In the genomic region with DNA sequence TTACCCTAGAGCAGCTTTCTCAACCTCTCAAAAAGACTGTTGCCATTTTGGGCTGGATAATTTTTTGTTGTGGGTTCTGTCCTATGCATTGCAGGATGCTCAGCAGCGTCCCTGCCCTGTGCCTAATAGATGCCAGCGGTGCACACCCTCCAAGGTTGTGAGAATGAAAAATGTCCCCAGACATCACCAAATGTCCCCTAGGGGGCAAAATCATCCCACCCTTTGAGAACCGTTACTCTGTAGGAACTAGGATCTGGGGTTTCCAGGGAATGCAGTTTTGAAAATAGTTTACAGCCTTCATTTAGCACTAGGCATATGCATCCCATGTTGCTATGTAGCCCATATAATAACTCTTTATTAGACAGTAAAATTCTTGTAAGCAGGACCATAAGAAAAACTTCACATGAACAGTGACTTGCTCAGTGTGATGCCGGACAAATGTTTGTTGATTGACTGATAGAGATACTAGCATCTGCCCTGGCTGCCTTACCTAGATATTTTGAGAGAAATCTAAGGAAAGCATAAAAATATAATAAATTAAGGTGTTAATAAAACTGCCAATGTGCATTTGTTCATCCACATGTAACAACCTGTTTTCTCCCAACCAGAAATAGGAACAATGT, we compare ENCODE assay signal across 11 cellular contexts.
DNase-seq lines count a peak whose midpoint lies in the region; ATAC-seq and TF ChIP-seq lines count a peak whose summit lies in the region.
"Had no signal": no experiment of that assay in that cellular context is flagged by ENCODE, and none has a peak within 500 bp of the region (broad histone marks: within the 10 kb centered on the region; RNA-seq: fewer than 3 reads in every experiment).

No MANE protein-coding gene starts in this region.

- no peaks in the 10 kb centered on the region for H3K36me3 Mint-ChIP-seq in activated CD8-positive, alpha-beta memory T cell treated with anti-CD3 and anti-CD28 coated beads, Interleukin-2, amount 10 ng/mL, durations not matched to agents 7 days and 5 days

- H3K27me3 ChIP-seq in cardiac muscle cell (no peaks in the 10 kb centered on the region), Panc1 (ENCODE audit: control insufficient read depth, insufficient read depth, low read length) (peaks cover 16% of the 10 kb centered on the region), vagina (no peaks in the 10 kb centered on the region)
- H3K27me3 ChIP-seq: BLaER1 treated with 17β-estradiol and CSF1 and Interleukin-3, amounts not matched to agents 10 nM and 100 nM had no signal

- TF ChIP-seq CTCF in cardiac muscle cell (IDR thresholded peaks at IDR 0.05; ENCODE audit: low read depth, low read length) (peak; percentile 20), Panc1 (IDR thresholded peaks at IDR 0.05) (peak; percentile 34), foreskin fibroblast (IDR thresholded peaks at IDR 0.05; ENCODE audit: low read depth, low read length) (peak; percentile 12), vagina (IDR thresholded peaks at IDR 0.05) (peak in 2 of 3 experiments; percentile 11 to 19)

- no peak overlapping the region for H3K27ac Mint-ChIP-seq in activated CD8-positive, alpha-beta memory T cell treated with anti-CD3 and anti-CD28 coated beads, Interleukin-2, amount 10 ng/mL, durations not matched to agents 7 days and 5 days

- no peaks in the 10 kb centered on the region for H3K36me3 ChIP-seq in cardiac muscle cell
- H3K36me3 ChIP-seq in Panc1 (ENCODE audit: control insufficient read depth, insufficient read depth, low read length), result no peaks in the 10 kb centered on the region
- no peaks in the 10 kb centered on the region for H3K36me3 ChIP-seq in vagina
- H3K36me3 ChIP-seq: BLaER1 treated with 17β-estradiol and CSF1 and Interleukin-3, amounts not matched to agents 10 nM and 100 nM had no signal

- TF ChIP-seq POLR2A in vagina (IDR thresholded peaks at IDR 0.05), result no peak

- H3K4me3 ChIP-seq in cardiac muscle cell (no peak overlapping the region), Panc1 (ENCODE audit: low read depth in 2 of 2, low read length in 2 of 2) (no peak overlapping the region), foreskin fibroblast (ENCODE audit: low read depth in 1 of 2, low read length in 2 of 2) (no peak overlapping the region), vagina (no peak overlapping the region)
- H3K4me3 ChIP-seq: BLaER1 treated with 17β-estradiol and CSF1 and Interleukin-3, amounts not matched to agents 10 nM and 100 nM had no signal

- peaks cover 30% of the 10 kb centered on the region for H3K27me3 Mint-ChIP-seq in activated CD8-positive, alpha-beta memory T cell treated with anti-CD3 and anti-CD28 coated beads, Interleukin-2, amount 10 ng/mL, durations not matched to agents 7 days and 5 days

- DNase-seq in cardiac muscle cell (ENCODE audit: low read depth in 1 of 2, low spot score in 1 of 2), result peak in 1 of 2 donors; percentile 16
- no peak for DNase-seq in cardiac septum (ENCODE audit: low spot score)
- DNase-seq in Panc1 (ENCODE audit: low read depth, low spot score), result no peak
- DNase-seq in foreskin fibroblast, result peak in 1 of 2 donors; percentile 17
- no peak for DNase-seq in vagina (ENCODE audit: extremely low spot score in 2 of 2)
- no peak for DNase-seq in activated CD8-positive, alpha-beta memory T cell treated with anti-CD3 and anti-CD28 coated beads, Interleukin-2, amount 10 ng/mL, durations not matched to agents 7 days and 5 days
- DNase-seq in NCI-H2029 (lab: John Stamatoyannopoulos, UW), result no peak
- DNase-seq in stimulated activated CD4-positive, alpha-beta T cell treated with anti-CD3 and anti-CD28 coated beads, Interleukin-15, amount 100 ng/mL, for 24 hours, result no peak
- DNase-seq: central memory CD4-positive, alpha-beta T cell; occipital lobe had no signal

- H3K9me3 ChIP-seq in cardiac muscle cell (ENCODE audit: low read depth), result no peaks in the 10 kb centered on the region
- no peaks in the 10 kb centered on the region for H3K9me3 ChIP-seq in Panc1 (ENCODE audit: control insufficient read depth, insufficient read depth, low read depth, low read length)
- no peaks in the 10 kb centered on the region for H3K9me3 ChIP-seq in vagina
- H3K9me3 ChIP-seq: BLaER1 treated with 17β-estradiol and CSF1 and Interleukin-3, amounts not matched to agents 10 nM and 100 nM had no signal

- CTCF ChIA-PET in Panc1 (lab: Charles Lee), result no interaction called here
- CTCF ChIA-PET in activated CD8-positive, alpha-beta memory T cell treated with anti-CD3 and anti-CD28 coated beads, Interleukin-2, amount 10 ng/mL, durations not matched to agents 7 days and 5 days (lab: Charles Lee), result no interaction called here

- H3K27ac ChIP-seq in cardiac muscle cell (no peak overlapping the region), Panc1 (ENCODE audit: low read length) (no peak overlapping the region), vagina (no peak overlapping the region)
- H3K27ac ChIP-seq: BLaER1 treated with 17β-estradiol and CSF1 and Interleukin-3, amounts not matched to agents 10 nM and 100 nM had no signal

- BruUV-seq in Panc1 (replicated peaks; lab: Mats Ljungman, UMichigan), result no TSS peak

- intact Hi-C loops in cardiac septum (cut with DNase I) (loop anchor here (5.0 kb wide), 1 partner anchor 422 kb away; no protein-coding TSS in a partner anchor), Panc1 (cut with micrococcal nuclease; ENCODE audit: unreplicated experiment) (no loop called here), vagina (cut with DNase I) (no loop called here)

- ATAC-seq in Panc1, result peak; percentile 45; the same call in 1 of the 2 replicates
- ATAC-seq in activated CD8-positive, alpha-beta memory T cell treated with anti-CD3 and anti-CD28 coated beads, Interleukin-2, amount 10 ng/mL, durations not matched to agents 7 days and 5 days, result no peak

- in situ Hi-C loops in Panc1 (cut with HindIII; ENCODE audit: low pct_unique_long_range_greater_than_20kb, low sequenced_read_pairs), result no loop called here

- H3K4me1 ChIP-seq in cardiac muscle cell (ENCODE audit: low read depth) (no peaks in the 10 kb centered on the region), Panc1 (ENCODE audit: control insufficient read depth, insufficient read depth, low read length) (no peaks in the 10 kb centered on the region), vagina (no peaks in the 10 kb centered on the region)

- no peak overlapping the region for H3K4me3 Mint-ChIP-seq in activated CD8-positive, alpha-beta memory T cell treated with anti-CD3 and anti-CD28 coated beads, Interleukin-2, amount 10 ng/mL, durations not matched to agents 7 days and 5 days

- H3K4me1 Mint-ChIP-seq in activated CD8-positive, alpha-beta memory T cell treated with anti-CD3 and anti-CD28 coated beads, Interleukin-2, amount 10 ng/mL, durations not matched to agents 7 days and 5 days, result peaks cover 23% of the 10 kb centered on the region

- POLR2A ChIA-PET in Panc1 (lab: Charles Lee), result no interaction called here

- no peaks in the 10 kb centered on the region for H3K9me3 Mint-ChIP-seq in activated CD8-positive, alpha-beta memory T cell treated with anti-CD3 and anti-CD28 coated beads, Interleukin-2, amount 10 ng/mL, durations not matched to agents 7 days and 5 days (ENCODE audit: low read depth)
